Comparison of ENCODE assay signal across 14 cellular contexts in genomic region chr18:24917767-24918166, GRCh38.
DNase-seq lines count a peak whose midpoint lies in the region; ATAC-seq and TF ChIP-seq lines count a peak whose summit lies in the region.
"Had no signal": no experiment of that assay in that cellular context is flagged by ENCODE, and none has a peak within 500 bp of the region (broad histone marks: within the 10 kb centered on the region; RNA-seq: fewer than 3 reads in every experiment).

No MANE protein-coding gene starts in this region.

- 85 to 91% methylated on average over 9 of the region's 9 CpGs for WGBS in endodermal cell (ENCODE audit: insufficient coverage in 1 of 2, insufficient read length in 1 of 2), 2 experiments
- no CpG with 5 or more reads among the region's 9 CpGs for WGBS in mesendoderm (ENCODE audit: extremely low coverage, insufficient coverage, low lambda C conversion rate)

- H2BK5ac ChIP-seq in mesendoderm (ENCODE audit: low read length): peak overlapping the region; percentile 14

- intact Hi-C loops in colonic mucosa (cut with DNase I): no loop called here

- no peak overlapping the region for H3K27ac ChIP-seq in GM23338 (ENCODE audit: low read depth)
- no peak overlapping the region for H3K27ac ChIP-seq in endodermal cell (ENCODE audit: low read depth, low read length)
- H3K27ac ChIP-seq in mesendoderm (ENCODE audit: low read depth, low read length): peak overlapping the region; percentile 58
- H3K27ac ChIP-seq in RWPE1: no peak overlapping the region
- H3K27ac ChIP-seq in colonic mucosa: no peak overlapping the region
- H3K27ac ChIP-seq: C4-2B had no signal

- H3K9me3 Mint-ChIP-seq in GM23338 (no peaks in the 10 kb centered on the region), endodermal cell (no peaks in the 10 kb centered on the region)
- H3K9me3 Mint-ChIP-seq: CD8-positive, alpha-beta T cell; IgD-negative memory B cell had no signal

- H3K9me2 ChIP-seq in GM23338 (ENCODE audit: insufficient read depth): no peaks in the 10 kb centered on the region

- H3K4me1 ChIP-seq in GM23338 (ENCODE audit: insufficient read depth) (no peaks in the 10 kb centered on the region), endodermal cell (ENCODE audit: control insufficient read depth, insufficient read depth, low read length) (peaks cover 34% of the 10 kb centered on the region), mesendoderm (ENCODE audit: control insufficient read depth, low read depth, low read length) (peaks cover 19% of the 10 kb centered on the region), colonic mucosa (no peaks in the 10 kb centered on the region)
- H3K4me1 ChIP-seq: BE2C, HAP-1 had no signal

- H4K8ac ChIP-seq in mesendoderm (ENCODE audit: low read depth, low read length): no peak overlapping the region

- no peaks in the 10 kb centered on the region for H3K79me1 ChIP-seq in mesendoderm (ENCODE audit: low read length)

- H3K27ac Mint-ChIP-seq in GM23338 (no peak overlapping the region), endodermal cell (no peak overlapping the region)
- H3K27ac Mint-ChIP-seq: CD8-positive, alpha-beta T cell; IgD-negative memory B cell had no signal

- DNase-seq in GM23338 (ENCODE audit: low spot score): no peak
- DNase-seq in endodermal cell: no peak
- DNase-seq in mesendoderm: no peak
- DNase-seq in retina: peak; percentile 39
- no peak for DNase-seq in RWPE1 (ENCODE audit: low spot score)
- no peak for DNase-seq in colonic mucosa
- DNase-seq: BE2C; CD8-positive, alpha-beta T cell; COR-L47; GOT3 had no signal

- H3K4me3 Mint-ChIP-seq in GM23338 (no peak overlapping the region), endodermal cell (no peak overlapping the region)
- H3K4me3 Mint-ChIP-seq: CD8-positive, alpha-beta T cell; IgD-negative memory B cell had no signal

- peak overlapping the region; percentile 66 for H3K4ac ChIP-seq in mesendoderm (ENCODE audit: low read depth, low read length)

- no peaks in the 10 kb centered on the region for H3K9me3 ChIP-seq in endodermal cell (ENCODE audit: control insufficient read depth, low read length)
- no peaks in the 10 kb centered on the region for H3K9me3 ChIP-seq in colonic mucosa
- H3K9me3 ChIP-seq: BE2C, HAP-1 had no signal

- no peak for ATAC-seq in GM23338
- ATAC-seq in GM19463 (IDR thresholded peaks at IDR 0.05; ENCODE audit: unreplicated experiment): no peak
- ATAC-seq: CD8-positive, alpha-beta T cell had no signal

- H3K4me2 ChIP-seq in GM23338: no peak overlapping the region
- H3K4me2 ChIP-seq in mesendoderm (ENCODE audit: low read length): no peak overlapping the region

- TF ChIP-seq CTCF in GM23338 (conservative IDR thresholded peaks at IDR 0.05; ENCODE audit: low read depth in 2 of 2): no peak
- no peak for TF ChIP-seq CTCF in endodermal cell (conservative IDR thresholded peaks at IDR 0.05)
- no peak for TF ChIP-seq CTCF in RWPE1 (conservative IDR thresholded peaks at IDR 0.05; ENCODE audit: low read depth)
- no peak for TF ChIP-seq CTCF in colonic mucosa (IDR thresholded peaks at IDR 0.05)

- POLR2A ChIA-PET in RWPE1 (lab: Yijun Ruan, JAX; ENCODE audit: low non-redundant PET): no interaction called here

- H3K27me3 ChIP-seq in GM23338 (ENCODE audit: insufficient read depth) (no peaks in the 10 kb centered on the region), endodermal cell (ENCODE audit: control insufficient read depth, insufficient read depth, low read length, poor library complexity, severe bottlenecking) (no peaks in the 10 kb centered on the region), mesendoderm (ENCODE audit: insufficient read depth, low read length, poor library complexity) (no peaks in the 10 kb centered on the region), colonic mucosa (no peaks in the 10 kb centered on the region)
- H3K27me3 ChIP-seq: BE2C had no signal

- peak overlapping the region; percentile 66 for H3K56ac ChIP-seq in mesendoderm (ENCODE audit: low read length)

- no peak overlapping the region for H2BK15ac ChIP-seq in mesendoderm (replicated peaks; ENCODE audit: low read depth)

- H2AK5ac ChIP-seq in mesendoderm (ENCODE audit: low read length): peak overlapping the region; percentile 22

- H3F3A ChIP-seq in GM23338 (replicated peaks; ENCODE audit: low read depth): no peaks in the 10 kb centered on the region

- no peak overlapping the region for H3K23ac ChIP-seq in mesendoderm (ENCODE audit: low read length)

- H3K4me3 ChIP-seq in GM23338 (no peak overlapping the region), endodermal cell (ENCODE audit: low read length) (peak overlapping the region; percentile 41), mesendoderm (ENCODE audit: low read length) (no peak overlapping the region), colonic mucosa (no peak overlapping the region)
- H3K4me3 ChIP-seq: HAP-1 had no signal

- H3K9ac ChIP-seq in endodermal cell (ENCODE audit: extremely low read depth, low read length, poor library complexity, severe bottlenecking) (no peak overlapping the region), mesendoderm (ENCODE audit: low read length) (peak overlapping the region; percentile 47), colonic mucosa (ENCODE audit: low read depth in 2 of 2, low read length in 2 of 2) (no peak overlapping the region)

- H3K4me1 Mint-ChIP-seq in GM23338 (peaks cover 20% of the 10 kb centered on the region; the same call in 2 of the 3 replicates), endodermal cell (peaks cover 72% of the 10 kb centered on the region)

- H3K79me2 ChIP-seq in GM23338 (replicated peaks; ENCODE audit: insufficient read depth) (no peaks in the 10 kb centered on the region), mesendoderm (ENCODE audit: control insufficient read depth, insufficient read depth, low read length) (no peaks in the 10 kb centered on the region)

- H3K18ac ChIP-seq in mesendoderm (ENCODE audit: low read length): peak overlapping the region; percentile 25

- H3K36me3 Mint-ChIP-seq in GM23338 (ENCODE audit: low read depth): no peaks in the 10 kb centered on the region
- no peaks in the 10 kb centered on the region for H3K36me3 Mint-ChIP-seq in endodermal cell (ENCODE audit: low read depth)
- H3K36me3 Mint-ChIP-seq: CD8-positive, alpha-beta T cell had no signal

- H2BK120ac ChIP-seq in mesendoderm (ENCODE audit: low read depth, low read length): peak overlapping the region; percentile 8

- H4K5ac ChIP-seq in mesendoderm (ENCODE audit: low read length): peak overlapping the region; percentile 53

- H4K20me1 ChIP-seq in GM23338 (replicated peaks; ENCODE audit: insufficient read depth): no peaks in the 10 kb centered on the region

- no peaks in the 10 kb centered on the region; the same call in 1 of the 2 replicates for H3K36me3 ChIP-seq in GM23338 (ENCODE audit: insufficient read depth)
- H3K36me3 ChIP-seq in endodermal cell (ENCODE audit: control insufficient read depth, insufficient read depth, low read length): no peaks in the 10 kb centered on the region
- no peaks in the 10 kb centered on the region for H3K36me3 ChIP-seq in mesendoderm (ENCODE audit: control insufficient read depth, insufficient read depth, low read length)
- no peaks in the 10 kb centered on the region for H3K36me3 ChIP-seq in colonic mucosa
- H3K36me3 ChIP-seq: BE2C, HAP-1 had no signal

- CTCF ChIA-PET in RWPE1 (lab: Yijun Ruan, JAX): no interaction called here

- H3K27me3 Mint-ChIP-seq in GM23338 (ENCODE audit: insufficient read depth, low read depth, poor library complexity) (peaks cover 6% of the 10 kb centered on the region), endodermal cell (ENCODE audit: insufficient read depth) (no peaks in the 10 kb centered on the region)

- H2AFZ ChIP-seq in GM23338: peak overlapping the region; percentile 74

TF ChIP-seq in GM23338, 12 proteins besides CTCF, POLR2A, EP300 and RAD21:
- TF ChIP-seq STAT1 (IDR thresholded peaks at IDR 0.05; ENCODE audit: unreplicated experiment): no peak
- TF ChIP-seq ZNF331 (CRISPR knock-in tag; IDR thresholded peaks at IDR 0.05; ENCODE audit: low read depth): no peak
